In genomic region chr7:144736880-144737493, GRCh38 we compare ENCODE assay signal across 29 cellular contexts.
"Had no signal": no experiment of that assay in that cellular context is flagged by ENCODE, and none has a peak within 500 bp of the region (broad histone marks: within the 10 kb centered on the region; RNA-seq: fewer than 3 reads in every experiment).

No MANE protein-coding gene starts in this region.

- H3K27me3 Mint-ChIP-seq: activated naive CD8-positive, alpha-beta T cell; naive B cell; progenitor cell of endocrine pancreas; stimulated activated memory B cell treated with anti-CD40 and anti-IgM and Interleukin-4, amounts not matched to agents 10 μg/mL and 1 μg/mL and 100 μg/mL, for 72 hours; stimulated activated naive CD8-positive, alpha-beta T cell treated with anti-CD3 and anti-CD28 coated beads, Interleukin-15, amount 100 ng/mL, for 72 hours had no signal

- H3K27ac ChIP-seq: colonic mucosa, left ventricle myocardium inferior, neutrophil, ovary, sigmoid colon, upper lobe of left lung, vagina had no signal

- H3K4me1 ChIP-seq: colonic mucosa, vagina had no signal

- H3K27me3 ChIP-seq: colonic mucosa, neutrophil, ovary, sigmoid colon, upper lobe of left lung, vagina had no signal

- H3K4me3 Mint-ChIP-seq: activated naive CD8-positive, alpha-beta T cell; naive B cell; nephron progenitor cell; stimulated activated memory B cell treated with anti-CD40 and anti-IgM and Interleukin-4, amounts not matched to agents 10 μg/mL and 1 μg/mL and 100 μg/mL, for 72 hours; T-helper 1 cell treated with Interleukin-12 subunit alpha and Interleukin-12 subunit beta and Interleukin-4 antibody, amounts not matched to agents 30 μg/mL and 1 μg/mL, for 36 hours had no signal

- DNase-seq: activated CD4-positive, alpha-beta T cell treated with anti-CD3 and anti-CD28 coated beads for 1 hour; activated CD4-positive, alpha-beta T cell treated with anti-CD3 and anti-CD28 coated beads, Interleukin-2, amount 50 U/mL, for 1 hour; activated CD8-positive, alpha-beta memory T cell treated with anti-CD3 and anti-CD28 coated beads for 24 hours; anterior cingulate cortex; cerebellar nuclear complex; colonic mucosa; effector CD8-positive, alpha-beta T cell; islet precursor cell; left ventricle myocardium inferior; naive B cell; nephron progenitor cell; ovary; sigmoid colon; small intestine; stimulated activated CD4-positive, alpha-beta T cell treated with anti-CD3 and anti-CD28 coated beads, Interleukin-1b, Interleukin-23, amount 100 ng/mL, for 48 hours; stimulated activated CD4-positive, alpha-beta T cell treated with anti-CD3 and anti-CD28 coated beads, Interleukin-4, amount 100 ng/mL, for 4 hours; stimulated activated CD8-positive, alpha-beta memory T cell treated with anti-CD3 and anti-CD28 coated beads, Interleukin-4, amount 100 ng/mL, for 48 hours; stimulated activated naive CD8-positive, alpha-beta T cell treated with anti-CD3 and anti-CD28 coated beads, Interleukin-15, amount 100 ng/mL, for 72 hours; substantia nigra; SW 1271; T1000; upper lobe of left lung had no signal

- H3K4me3 ChIP-seq: colonic mucosa, left ventricle myocardium inferior, lung, ovary, sigmoid colon, upper lobe of left lung, vagina had no signal

- H3K9me3 ChIP-seq: colonic mucosa, left ventricle myocardium inferior, neutrophil, ovary, sigmoid colon, upper lobe of left lung, vagina had no signal

- H3K36me3 ChIP-seq: colonic mucosa, left ventricle myocardium inferior, neutrophil, ovary, sigmoid colon, upper lobe of left lung, vagina had no signal

- H3K27ac Mint-ChIP-seq: activated naive CD8-positive, alpha-beta T cell; nephron progenitor cell; progenitor cell of endocrine pancreas; stimulated activated memory B cell treated with anti-CD40 and anti-IgM and Interleukin-4, amounts not matched to agents 10 μg/mL and 1 μg/mL and 100 μg/mL, for 72 hours; T-helper 1 cell treated with Interleukin-12 subunit alpha and Interleukin-12 subunit beta and Interleukin-4 antibody, amounts not matched to agents 30 μg/mL and 1 μg/mL, for 36 hours had no signal

- H3K9me3 Mint-ChIP-seq: naive B cell; nephron progenitor cell; stimulated activated memory B cell treated with anti-CD40 and anti-IgM and Interleukin-4, amounts not matched to agents 10 μg/mL and 1 μg/mL and 100 μg/mL, for 72 hours; stimulated activated naive CD8-positive, alpha-beta T cell treated with anti-CD3 and anti-CD28 coated beads, Interleukin-15, amount 100 ng/mL, for 72 hours; T-helper 1 cell treated with Interleukin-12 subunit alpha and Interleukin-12 subunit beta and Interleukin-4 antibody, amounts not matched to agents 30 μg/mL and 1 μg/mL, for 36 hours had no signal

- ATAC-seq: stimulated activated memory B cell treated with anti-CD40 and anti-IgM and Interleukin-4, amounts not matched to agents 10 μg/mL and 1 μg/mL and 100 μg/mL, for 72 hours; stimulated activated naive CD8-positive, alpha-beta T cell treated with anti-CD3 and anti-CD28 coated beads, Interleukin-15, amount 100 ng/mL, for 72 hours had no signal
